1 cellular context compared by ENCODE assay signal in the genomic region with DNA sequence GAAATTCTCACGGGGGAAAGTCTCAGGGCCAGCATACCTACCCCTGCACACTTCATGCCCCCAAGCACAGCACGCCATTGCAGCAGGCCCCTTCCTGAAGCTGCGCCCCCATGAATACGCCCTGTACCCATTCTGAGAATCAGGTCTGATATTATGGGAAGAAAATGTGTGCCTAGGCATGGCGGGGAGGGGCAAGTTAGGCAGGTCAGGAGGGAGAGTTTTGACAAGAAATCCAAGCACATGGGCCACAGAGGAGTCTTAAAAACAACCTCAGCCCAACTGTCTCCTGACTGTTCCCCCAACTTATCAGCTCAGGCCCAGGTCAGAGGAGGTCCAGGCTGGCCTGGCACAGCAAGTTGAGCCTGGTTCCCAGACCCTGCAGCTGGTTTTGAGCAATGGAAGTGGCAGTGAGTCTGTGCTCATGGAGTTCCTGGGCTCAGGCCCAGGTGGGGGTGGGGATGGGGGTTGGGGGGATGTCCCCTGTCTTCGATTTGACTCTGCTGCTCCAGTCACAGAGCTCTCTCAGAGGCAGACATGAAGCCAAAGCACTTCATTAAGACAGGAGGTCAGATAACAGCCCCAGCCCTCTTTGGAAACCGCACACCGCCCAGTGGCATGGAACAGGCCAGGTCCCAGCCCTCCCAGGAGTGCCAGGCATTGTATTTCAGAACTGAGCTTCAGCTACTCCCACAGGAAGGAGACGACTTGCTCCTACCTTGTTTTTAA.
TF ChIP-seq lines count a peak whose summit lies in the region.

No MANE protein-coding gene starts in this region.

TF ChIP-seq in GM23338, 12 proteins besides CTCF, POLR2A, EP300 and RAD21 (continued from another document):
- TF ChIP-seq, protein P1, sequence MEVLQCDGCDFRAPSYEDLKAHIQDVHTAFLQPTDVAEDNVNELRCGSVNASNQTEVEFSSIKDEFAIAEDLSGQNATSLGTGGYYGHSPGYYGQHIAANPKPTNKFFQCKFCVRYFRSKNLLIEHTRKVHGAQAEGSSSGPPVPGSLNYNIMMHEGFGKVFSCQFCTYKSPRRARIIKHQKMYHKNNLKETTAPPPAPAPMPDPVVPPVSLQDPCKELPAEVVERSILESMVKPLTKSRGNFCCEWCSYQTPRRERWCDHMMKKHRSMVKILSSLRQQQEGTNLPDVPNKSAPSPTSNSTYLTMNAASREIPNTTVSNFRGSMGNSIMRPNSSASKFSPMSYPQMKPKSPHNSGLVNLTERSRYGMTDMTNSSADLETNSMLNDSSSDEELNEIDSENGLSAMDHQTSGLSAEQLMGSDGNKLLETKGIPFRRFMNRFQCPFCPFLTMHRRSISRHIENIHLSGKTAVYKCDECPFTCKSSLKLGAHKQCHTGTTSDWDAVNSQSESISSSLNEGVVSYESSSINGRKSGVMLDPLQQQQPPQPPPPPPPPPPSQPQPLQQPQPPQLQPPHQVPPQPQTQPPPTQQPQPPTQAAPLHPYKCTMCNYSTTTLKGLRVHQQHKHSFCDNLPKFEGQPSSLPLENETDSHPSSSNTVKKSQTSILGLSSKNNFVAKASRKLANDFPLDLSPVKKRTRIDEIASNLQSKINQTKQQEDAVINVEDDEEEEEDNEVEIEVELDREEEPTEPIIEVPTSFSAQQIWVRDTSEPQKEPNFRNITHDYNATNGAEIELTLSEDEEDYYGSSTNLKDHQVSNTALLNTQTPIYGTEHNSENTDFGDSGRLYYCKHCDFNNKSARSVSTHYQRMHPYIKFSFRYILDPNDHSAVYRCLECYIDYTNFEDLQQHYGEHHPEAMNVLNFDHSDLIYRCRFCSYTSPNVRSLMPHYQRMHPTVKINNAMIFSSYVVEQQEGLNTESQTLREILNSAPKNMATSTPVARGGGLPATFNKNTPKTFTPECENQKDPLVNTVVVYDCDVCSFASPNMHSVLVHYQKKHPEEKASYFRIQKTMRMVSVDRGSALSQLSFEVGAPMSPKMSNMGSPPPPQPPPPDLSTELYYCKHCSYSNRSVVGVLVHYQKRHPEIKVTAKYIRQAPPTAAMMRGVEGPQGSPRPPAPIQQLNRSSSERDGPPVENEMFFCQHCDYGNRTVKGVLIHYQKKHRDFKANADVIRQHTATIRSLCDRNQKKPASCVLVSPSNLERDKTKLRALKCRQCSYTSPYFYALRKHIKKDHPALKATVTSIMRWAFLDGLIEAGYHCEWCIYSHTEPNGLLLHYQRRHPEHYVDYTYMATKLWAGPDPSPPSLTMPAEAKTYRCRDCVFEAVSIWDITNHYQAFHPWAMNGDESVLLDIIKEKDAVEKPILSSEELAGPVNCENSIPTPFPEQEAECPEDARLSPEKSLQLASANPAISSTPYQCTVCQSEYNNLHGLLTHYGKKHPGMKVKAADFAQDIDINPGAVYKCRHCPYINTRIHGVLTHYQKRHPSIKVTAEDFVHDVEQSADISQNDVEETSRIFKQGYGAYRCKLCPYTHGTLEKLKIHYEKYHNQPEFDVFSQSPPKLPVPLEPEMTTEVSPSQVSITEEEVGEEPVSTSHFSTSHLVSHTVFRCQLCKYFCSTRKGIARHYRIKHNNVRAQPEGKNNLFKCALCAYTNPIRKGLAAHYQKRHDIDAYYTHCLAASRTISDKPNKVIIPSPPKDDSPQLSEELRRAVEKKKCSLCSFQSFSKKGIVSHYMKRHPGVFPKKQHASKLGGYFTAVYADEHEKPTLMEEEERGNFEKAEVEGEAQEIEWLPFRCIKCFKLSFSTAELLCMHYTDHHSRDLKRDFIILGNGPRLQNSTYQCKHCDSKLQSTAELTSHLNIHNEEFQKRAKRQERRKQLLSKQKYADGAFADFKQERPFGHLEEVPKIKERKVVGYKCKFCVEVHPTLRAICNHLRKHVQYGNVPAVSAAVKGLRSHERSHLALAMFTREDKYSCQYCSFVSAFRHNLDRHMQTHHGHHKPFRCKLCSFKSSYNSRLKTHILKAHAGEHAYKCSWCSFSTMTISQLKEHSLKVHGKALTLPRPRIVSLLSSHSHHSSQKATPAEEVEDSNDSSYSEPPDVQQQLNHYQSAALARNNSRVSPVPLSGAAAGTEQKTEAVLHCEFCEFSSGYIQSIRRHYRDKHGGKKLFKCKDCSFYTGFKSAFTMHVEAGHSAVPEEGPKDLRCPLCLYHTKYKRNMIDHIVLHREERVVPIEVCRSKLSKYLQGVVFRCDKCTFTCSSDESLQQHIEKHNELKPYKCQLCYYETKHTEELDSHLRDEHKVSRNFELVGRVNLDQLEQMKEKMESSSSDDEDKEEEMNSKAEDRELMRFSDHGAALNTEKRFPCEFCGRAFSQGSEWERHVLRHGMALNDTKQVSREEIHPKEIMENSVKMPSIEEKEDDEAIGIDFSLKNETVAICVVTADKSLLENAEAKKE (CRISPR knock-in tag; IDR thresholded peaks at IDR 0.05): no peak
- TF ChIP-seq POLR2AphosphoS5 (IDR thresholded peaks at IDR 0.05; ENCODE audit: low read depth): no peak
- no peak for TF ChIP-seq EZH2phosphoT487 (IDR thresholded peaks at IDR 0.05; ENCODE audit: unreplicated experiment)
- TF ChIP-seq NANOG (IDR thresholded peaks at IDR 0.05; ENCODE audit: borderline replicate concordance): no peak
- TF ChIP-seq ZNF114 (CRISPR knock-in tag; IDR thresholded peaks at IDR 0.05): no peak
